Comparison of ENCODE assay signal across 19 cellular contexts in the genomic region with DNA sequence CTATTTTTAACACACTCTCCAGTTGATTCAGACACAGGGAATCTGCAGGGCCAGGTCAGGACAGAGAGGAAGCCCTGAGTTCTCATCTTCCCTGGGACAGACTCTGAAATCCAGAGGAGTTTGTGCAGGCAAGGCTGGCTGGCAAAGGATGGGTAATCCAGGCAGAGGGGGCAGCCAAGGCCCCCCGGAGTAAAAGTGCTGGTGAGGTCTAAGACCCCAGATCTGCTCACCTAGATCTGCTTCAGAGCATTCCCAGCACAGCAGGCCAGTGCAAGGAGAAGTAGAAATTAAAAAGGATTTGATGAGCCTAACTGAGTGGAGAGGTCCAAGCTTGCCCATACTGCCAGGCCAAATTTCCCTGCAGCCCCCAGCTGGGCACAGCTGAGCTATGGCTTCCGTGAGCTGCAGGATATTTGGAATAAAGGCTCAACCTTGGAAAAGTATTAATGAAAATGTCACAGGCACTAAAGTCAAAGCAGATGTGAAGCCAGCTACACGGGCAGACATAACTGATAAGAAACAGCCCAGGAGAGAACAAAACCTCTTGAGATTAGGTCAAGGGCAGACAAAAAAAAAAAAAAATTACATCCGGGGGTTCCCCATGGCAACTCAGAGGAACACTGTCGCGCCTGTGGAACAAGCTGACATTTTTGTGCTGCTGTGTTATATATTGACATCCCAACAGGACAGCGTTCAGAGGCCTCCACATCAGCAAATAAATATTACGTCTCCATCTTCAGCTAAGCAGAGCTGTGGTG. TPM values are rescaled to one million over a fixed set of nuclear protein-coding genes. Genes with fewer than 3 reads are reported as not detected.
A peak's percentile ranks its signal among the peaks of the same experiment; 100 is the strongest.
DNase-seq lines count a peak whose midpoint lies in the region; ATAC-seq and TF ChIP-seq lines count a peak whose summit lies in the region.
"Had no signal": no experiment of that assay in that cellular context is flagged by ENCODE, and none has a peak within 500 bp of the region (broad histone marks: within the 10 kb centered on the region; RNA-seq: fewer than 3 reads in every experiment).

No MANE protein-coding gene starts in this region.

- no peak overlapping the region for H3K4me3 Mint-ChIP-seq in MCF 10A (ENCODE audit: unreplicated experiment)
- H3K4me3 Mint-ChIP-seq: effector memory CD8-positive, alpha-beta T cell had no signal

- in situ Hi-C loops in mammary epithelial cell (cut with MboI; ENCODE audit: low sequenced_read_pairs in 2 of 2) = no loop called here

- H3K9ac ChIP-seq in mammary epithelial cell (ENCODE audit: insufficient read depth, low read length) = no peak overlapping the region
- H3K9ac ChIP-seq: BLaER1 had no signal

- H3K27ac Mint-ChIP-seq in MCF 10A (ENCODE audit: low read depth, unreplicated experiment) = peak overlapping the region; percentile 13
- H3K27ac Mint-ChIP-seq: effector memory CD8-positive, alpha-beta T cell had no signal

- TF ChIP-seq CTCF in MCF 10A (IDR thresholded peaks at IDR 0.05; ENCODE audit: unreplicated experiment) (no peak), mammary epithelial cell (conservative IDR thresholded peaks at IDR 0.05 in 1 of 2, IDR thresholded peaks at IDR 0.05 in 1 of 2; ENCODE audit: extremely low read depth in 1 of 2, insufficient read depth in 1 of 2, low read depth in 1 of 2, low read length in 2 of 2) (no peak), body of pancreas (IDR thresholded peaks at IDR 0.05) (no peak), uterus (IDR thresholded peaks at IDR 0.05) (no peak)

- H3K4me1 ChIP-seq in mammary epithelial cell (ENCODE audit: insufficient read depth, low read length) (no peaks in the 10 kb centered on the region), body of pancreas (peaks cover 9% of the 10 kb centered on the region), uterus (peaks cover 0 to 6% of the 10 kb centered on the region in 2 donors)
- H3K4me1 ChIP-seq: Caco-2 had no signal

- DNase-seq in MCF 10A (ENCODE audit: unreplicated experiment) (no peak), mammary epithelial cell (no peak), body of pancreas (no peak), islet precursor cell (peak; percentile 40), uterus (no peak), glomerular visceral epithelial cell (ENCODE audit: extremely low spot score) (no peak), NCI-H1092 treated with DMSO at 0.1 percent for 48 hours (lab: John Stamatoyannopoulos, UW) (no peak), RKO (ENCODE audit: low spot score) (no peak)
- DNase-seq: activated naive CD4-positive, alpha-beta T cell; Caco-2; effector memory CD8-positive, alpha-beta T cell; lower lobe of right lung; NCI-H1417 treated with DMSO at 0.1 percent for 48 hours; NCI-H524 treated with DMSO at 0.1 percent for 48 hours; occipital lobe; stimulated activated CD4-positive, alpha-beta T cell treated with anti-CD3 and anti-CD28 coated beads, Interleukin-12 subunit alpha, Interleukin-12 subunit beta, amount 100 ng/mL, for 4 hours; SW 1271 had no signal

- H3K9me3 Mint-ChIP-seq in MCF 10A (ENCODE audit: unreplicated experiment) = peaks cover 5% of the 10 kb centered on the region

- CTCF ChIA-PET in MCF 10A (lab: Yijun Ruan, JAX) (no interaction called here), mammary epithelial cell (lab: Charles Lee; ENCODE audit: low non-redundant PET) (no interaction called here)

- H3K27me3 ChIP-seq in mammary epithelial cell (ENCODE audit: insufficient read depth, low read length) (no peaks in the 10 kb centered on the region), body of pancreas (no peaks in the 10 kb centered on the region), uterus (no peaks in the 10 kb centered on the region)
- H3K27me3 ChIP-seq: BLaER1 had no signal

- no peak overlapping the region for H3K27ac ChIP-seq in mammary epithelial cell (ENCODE audit: insufficient read depth, low read depth, low read length)
- H3K27ac ChIP-seq in body of pancreas = peak overlapping the region in 1 of 4 donors; percentile 5
- H3K27ac ChIP-seq in uterus = peak overlapping the region; percentile 30 to 45
- H3K27ac ChIP-seq: BLaER1, lower lobe of right lung had no signal

- intact Hi-C loops in MCF 10A (cut with micrococcal nuclease) = no loop called here
- intact Hi-C loops in mammary epithelial cell (cut with micrococcal nuclease) = no loop called here
- intact Hi-C loops in body of pancreas (cut with DNase I) = no loop called here
- intact Hi-C loops in uterus (cut with DNase I; ENCODE audit: low total_unique reads) = no loop called here

- no peak overlapping the region for H2AFZ ChIP-seq in mammary epithelial cell (ENCODE audit: low read depth, low read length)

- H3K9me3 ChIP-seq in mammary epithelial cell (replicated peaks; ENCODE audit: insufficient read depth, low read length) (no peaks in the 10 kb centered on the region), body of pancreas (no peaks in the 10 kb centered on the region), uterus (no peaks in the 10 kb centered on the region)
- H3K9me3 ChIP-seq: Caco-2, lower lobe of right lung had no signal

- no peak for TF ChIP-seq POLR2A in body of pancreas (IDR thresholded peaks at IDR 0.05)
- TF ChIP-seq POLR2A in uterus (IDR thresholded peaks at IDR 0.05) = no peak

- H3K4me3 ChIP-seq in mammary epithelial cell (replicated peaks in 1 of 3; ENCODE audit: insufficient read depth in 1 of 3, low read depth in 2 of 3, low read length in 3 of 3) (no peak overlapping the region), body of pancreas (no peak overlapping the region), uterus (no peak overlapping the region)
- H3K4me3 ChIP-seq: BLaER1, lower lobe of right lung had no signal

- H3K79me2 ChIP-seq in mammary epithelial cell (ENCODE audit: insufficient read depth, low read length) = no peaks in the 10 kb centered on the region

- no peak overlapping the region for H3K4me2 ChIP-seq in mammary epithelial cell (ENCODE audit: insufficient read depth, low read depth, low read length)
- H3K4me2 ChIP-seq: BLaER1 had no signal

- WGBS in mammary epithelial cell (ENCODE audit: low coverage, missing lambda C conversion rate) = 91% methylated on average over 8 of the region's 8 CpGs
- WGBS in body of pancreas, 2 donors = 33 to 43% methylated on average over 7 to 8 of the region's 8 CpGs

- BruUV-seq in MCF 10A (replicated peaks; lab: Mats Ljungman, UMichigan) = no TSS peak
- no TSS peak for BruUV-seq in mammary epithelial cell (replicated peaks; lab: Mats Ljungman, UMichigan)

- no peaks in the 10 kb centered on the region for H4K20me1 ChIP-seq in mammary epithelial cell (ENCODE audit: insufficient read depth, low read length)
- H4K20me1 ChIP-seq: BLaER1 had no signal

- H3K27me3 Mint-ChIP-seq in MCF 10A (ENCODE audit: insufficient read depth, unreplicated experiment) = no peaks in the 10 kb centered on the region
- H3K27me3 Mint-ChIP-seq: effector memory CD8-positive, alpha-beta T cell had no signal

- no peaks in the 10 kb centered on the region for H3K4me1 Mint-ChIP-seq in MCF 10A (ENCODE audit: insufficient read depth, unreplicated experiment)

- H3K36me3 Mint-ChIP-seq in MCF 10A (ENCODE audit: insufficient read depth, unreplicated experiment) = peaks cover 37% of the 10 kb centered on the region

- POLR2A ChIA-PET in MCF 10A (lab: Yijun Ruan, JAX) = no interaction called here

- dilution Hi-C loops in mammary epithelial cell (cut with HindIII; ENCODE audit: low sequenced_read_pairs) = no loop called here

- H3K36me3 ChIP-seq in mammary epithelial cell (ENCODE audit: insufficient read depth, low read length) (no peaks in the 10 kb centered on the region), body of pancreas (replicated peaks in 1 of 2; ENCODE audit: insufficient read depth in 1 of 2, low read depth in 2 of 2) (no peaks in the 10 kb centered on the region), uterus (no peaks in the 10 kb centered on the region)
- H3K36me3 ChIP-seq: lower lobe of right lung had no signal

- ATAC-seq in body of pancreas = peak; percentile 41
- ATAC-seq: effector memory CD8-positive, alpha-beta T cell had no signal

RNA-seq across cellular contexts. Expression of gene MN1, which starts 40.9 kb away (rescaled TPM):
- total RNA-seq in MCF 10A (2022) = 3.9 and 5.7 TPM in 2 replicates
- 10 to 100 TPM in 1 of 2 donors, 1 to 10 TPM in 1; 1.5 to 14.0 TPM for total RNA-seq in mammary epithelial cell
- polyA plus RNA-seq in mammary epithelial cell = 7.2 TPM
- 5.8 TPM for polyA minus RNA-seq in mammary epithelial cell
- 1 to 10 TPM; 1.0 to 5.6 TPM for total RNA-seq in body of pancreas
- 1 to 10 TPM; 2.0 to 9.7 (median 8.2) TPM for total RNA-seq in uterus
- total RNA-seq: HepG2 had no signal
